Comparison of ENCODE assay signal across 8 cellular contexts in genomic region chr4:153151535-153152452, GRCh38. TPM values are rescaled to one million over a fixed set of nuclear protein-coding genes. Genes with fewer than 3 reads are reported as not detected.
DNase-seq lines count a peak whose midpoint lies in the region; ATAC-seq, FAIRE-seq and TF ChIP-seq lines count a peak whose summit lies in the region.

No MANE protein-coding gene starts in this region.

- no peaks in the 10 kb centered on the region for H3K9me3 Mint-ChIP-seq in astrocyte (ENCODE audit: unreplicated experiment)

- no peaks in the 10 kb centered on the region for H3K36me3 ChIP-seq in astrocyte (ENCODE audit: insufficient read depth, low read length)

- no peak overlapping the region for H3K27ac ChIP-seq in astrocyte (ENCODE audit: low read depth, low read length)

- peak; percentile 47 for ATAC-seq in HG02938 (IDR thresholded peaks at IDR 0.05; ENCODE audit: unreplicated experiment)
- ATAC-seq in HG03457 (IDR thresholded peaks at IDR 0.05; ENCODE audit: unreplicated experiment): no peak
- no peak for ATAC-seq in GM19023 (IDR thresholded peaks at IDR 0.05; ENCODE audit: unreplicated experiment)

- peaks cover 23% of the 10 kb centered on the region for H3K4me1 ChIP-seq in astrocyte (ENCODE audit: insufficient read depth, low read length)

- H4K20me1 ChIP-seq in astrocyte (ENCODE audit: insufficient read depth, low read length): no peaks in the 10 kb centered on the region

- peaks cover 19% of the 10 kb centered on the region for H3K4me1 Mint-ChIP-seq in astrocyte (ENCODE audit: low read depth, unreplicated experiment)

- H3K36me3 Mint-ChIP-seq in astrocyte (ENCODE audit: low read depth, unreplicated experiment): no peaks in the 10 kb centered on the region

- peaks cover under 1% of the 10 kb centered on the region for H3K27me3 ChIP-seq in astrocyte (ENCODE audit: insufficient read depth, low read length)

- H3K9ac ChIP-seq in astrocyte (ENCODE audit: low read length): no peak overlapping the region

- peak overlapping the region; percentile 75 for H3K27ac Mint-ChIP-seq in astrocyte (ENCODE audit: unreplicated experiment)

- no peaks in the 10 kb centered on the region for H3K9me3 ChIP-seq in astrocyte (ENCODE audit: insufficient read depth, low read depth, low read length)

- peak overlapping the region; percentile 77 for H3K4me3 ChIP-seq in astrocyte (ENCODE audit: insufficient read depth, low read depth, low read length)

- H3K27me3 Mint-ChIP-seq in astrocyte (ENCODE audit: low read depth, unreplicated experiment): no peaks in the 10 kb centered on the region

- no peaks in the 10 kb centered on the region for H3K79me2 ChIP-seq in astrocyte (ENCODE audit: insufficient read depth, low read length)

- peak overlapping the region; percentile 90 for H3K4me3 Mint-ChIP-seq in astrocyte (ENCODE audit: unreplicated experiment)

- FAIRE-seq in astrocyte (lab: Jason Lieb, UNC): no peak

- H3K4me2 ChIP-seq in astrocyte (ENCODE audit: low read length): peak overlapping the region; percentile 92

- peak; percentile 91 for DNase-seq in D341Med (ENCODE audit: low spot score)
- DNase-seq in NCI-H524 treated with DMSO at 0.1 percent for 48 hours (lab: John Stamatoyannopoulos, UW): peak; percentile 31
- DNase-seq in astrocyte (ENCODE audit: low read depth): peak; percentile 50
- peak; percentile 72 for DNase-seq in inferior parietal cortex (ENCODE audit: extremely low spot score)
- peak in 2 of 3 donors; percentile 18 to 44 for DNase-seq in stimulated activated CD4-positive, alpha-beta T cell treated with anti-CD3 and anti-CD28 coated beads, Interleukin-12 subunit alpha, Interleukin-12 subunit beta, amount 100 ng/mL, for 48 hours (ENCODE audit: low read depth in 2 of 3, low spot score in 1 of 3)

- TF ChIP-seq CTCF in astrocyte (IDR thresholded peaks at IDR 0.05; ENCODE audit: insufficient read depth, low read depth, low read length): no peak

- H2AFZ ChIP-seq in astrocyte (ENCODE audit: low read depth, low read length): no peak overlapping the region

RNA-seq across cellular contexts. Expression of gene TRIM2, which starts 52.4 kb away (rescaled TPM):
- total RNA-seq in astrocyte: 46.4 and 51.8 TPM in 2 replicates

Comparison
In these comparisons a context has a peak if more than half of its experiments do, and no peak if none do; other contexts are left out.
1. DNase-seq: peak in every context shown above with its lines; median percentile 91 in D341Med; 72 in inferior parietal cortex; 50 in astrocyte; 31 in NCI-H524 treated with DMSO at 0.1 percent for 48 hours; 31 in stimulated activated CD4-positive, alpha-beta T cell treated with anti-CD3 and anti-CD28 coated beads, Interleukin-12 subunit alpha, Interleukin-12 subunit beta, amount 100 ng/mL, for 48 hours.